Comparison of ENCODE assay signal across 8 cellular contexts in genomic region chr1:156767101-156767878, GRCh38. TPM values are rescaled to one million over a fixed set of nuclear protein-coding genes. Genes with fewer than 3 reads are reported as not detected.
A peak's percentile ranks its signal among the peaks of the same experiment; 100 is the strongest.
DNase-seq lines count a peak whose midpoint lies in the region; ATAC-seq and TF ChIP-seq lines count a peak whose summit lies in the region.

Gene PRCC, plus strand, starts transcription at chr1:156767535. Its CDS starts 237 bp downstream, at chr1:156767772.

- H3K27ac ChIP-seq in HUES64 (ENCODE audit: low read depth, low read length) = peak within 1 kb of the TSS; percentile 84
- peak within 1 kb of the TSS; percentile 74 for H3K27ac ChIP-seq in OCI-LY1 (ENCODE audit: low read depth, low read length, poor library complexity, severe bottlenecking)

- H2AFZ ChIP-seq in OCI-LY1 (ENCODE audit: low read length) = peak within 1 kb of the TSS; percentile 56; the same call in 1 of the 2 replicates

- peak; percentile 92 for ATAC-seq in GM21447 (IDR thresholded peaks at IDR 0.05; ENCODE audit: unreplicated experiment)

- no peak for TF ChIP-seq CTCF in OCI-LY1 (IDR thresholded peaks at IDR 0.05; ENCODE audit: low read length)

- peaks cover 23% of the 10 kb centered on the region for H3K36me3 ChIP-seq in HUES64 (ENCODE audit: insufficient read depth, low read length)
- peaks cover 24% of the 10 kb centered on the region for H3K36me3 ChIP-seq in OCI-LY1 (ENCODE audit: insufficient read depth, low read length)

- peak within 1 kb of the TSS; percentile 91 for H3K4me2 ChIP-seq in OCI-LY1 (ENCODE audit: low read length)

- H3K27me3 ChIP-seq in HUES64 (ENCODE audit: insufficient read depth, low read length) (no peaks in the 10 kb centered on the region), OCI-LY1 (ENCODE audit: insufficient read depth, low read length) (no peaks in the 10 kb centered on the region)

- DNase-seq in D341Med (ENCODE audit: low spot score) (peak; percentile 93), epidermal melanocyte (ENCODE audit: insufficient read length, low spot score) (peak; percentile 94), middle frontal gyrus (ENCODE audit: extremely low spot score, low spot score) (peak; percentile 100)
- peak; percentile 93 for DNase-seq in activated CD8-positive, alpha-beta memory T cell treated with anti-CD3 and anti-CD28 coated beads, Interleukin-2, amount 50 U/mL, for 48 hours
- peak; percentile 88 to 92 for DNase-seq in stimulated activated CD8-positive, alpha-beta memory T cell treated with anti-CD3 and anti-CD28 coated beads, Interleukin-2, amount 100 ng/mL, for 48 hours (ENCODE audit: low read depth in 2 of 2)

- H3K4me1 ChIP-seq in HUES64 (ENCODE audit: insufficient read depth, low read length) (peaks cover 16% of the 10 kb centered on the region), OCI-LY1 (ENCODE audit: insufficient read depth, low read length, severe bottlenecking) (peaks cover 29% of the 10 kb centered on the region)

- peaks cover 42% of the 10 kb centered on the region for H3K79me2 ChIP-seq in OCI-LY1 (ENCODE audit: insufficient read depth, low read length)

- H3K4me3 ChIP-seq in HUES64 (ENCODE audit: low read length) (peak within 1 kb of the TSS; percentile 84), OCI-LY1 (ENCODE audit: low read depth, low read length, poor library complexity, severe bottlenecking) (peak within 1 kb of the TSS; percentile 90)

- H3K9ac ChIP-seq in HUES64 (ENCODE audit: low read depth, low read length) (peak within 1 kb of the TSS; percentile 90), OCI-LY1 (ENCODE audit: low read length) (peak within 1 kb of the TSS; percentile 96)

- no peaks in the 10 kb centered on the region for H4K20me1 ChIP-seq in OCI-LY1 (ENCODE audit: insufficient read depth, low read length)

- no peaks in the 10 kb centered on the region for H3K9me2 ChIP-seq in OCI-LY1 (ENCODE audit: low read depth, low read length)

- under 1% methylated on average over 50 of the region's 50 CpGs for WGBS in HUES64

- H3K9me3 ChIP-seq in HUES64 (ENCODE audit: insufficient read depth, low read depth, low read length) (no peaks in the 10 kb centered on the region), OCI-LY1 (ENCODE audit: low read length) (no peaks in the 10 kb centered on the region)

- no peaks in the 10 kb centered on the region for H3F3A ChIP-seq in OCI-LY1 (ENCODE audit: insufficient read depth, low read length)

RNA-seq across cellular contexts. Expression of gene PRCC, which starts in this region (rescaled TPM):
- 84.7 TPM for polyA plus RNA-seq in HUES64 (2013, experiment 1 of 2)
- 76.6 TPM for polyA plus RNA-seq in HUES64 (2013, experiment 2 of 2)

Comparison
In these comparisons a context has a peak if more than half of its experiments do, and no peak if none do; other contexts are left out.
1. Peak in every context shown above with its lines: DNase-seq, ATAC-seq, H3K4me3 ChIP-seq and H3K27ac ChIP-seq.